8 cellular contexts compared by ENCODE assay signal in the genomic region with DNA sequence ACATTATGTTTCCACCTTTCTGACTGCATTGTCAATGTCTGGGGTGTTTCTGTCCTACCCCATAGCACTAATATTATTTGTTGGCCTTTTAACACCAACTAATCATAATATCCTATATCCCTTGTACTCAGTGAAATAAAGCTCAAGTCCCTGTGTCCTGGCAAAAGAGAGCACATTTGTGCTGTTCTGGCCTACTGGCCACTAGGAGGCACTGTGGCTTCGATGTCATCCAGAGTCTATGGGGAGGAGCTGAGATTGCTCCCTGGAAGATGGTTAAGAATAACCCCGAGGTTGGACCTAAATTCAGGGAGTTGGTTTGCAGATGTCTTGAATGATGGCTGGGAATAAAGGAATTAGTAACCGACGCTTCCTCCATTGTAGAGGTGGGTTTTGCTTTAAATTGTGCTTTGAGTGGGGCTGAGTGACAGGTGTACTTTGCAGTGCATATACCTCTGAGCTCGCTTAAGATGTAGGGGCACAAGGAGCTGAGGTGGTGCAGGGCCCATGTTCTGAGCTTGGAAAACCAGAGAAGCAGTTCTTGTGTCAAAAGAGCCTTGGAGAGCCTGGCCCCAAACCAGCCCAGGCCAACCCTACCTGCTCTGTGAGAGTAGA.
DNase-seq lines count a peak whose midpoint lies in the region; ATAC-seq and TF ChIP-seq lines count a peak whose summit lies in the region.

No MANE protein-coding gene starts in this region.

- no peaks in the 10 kb centered on the region for H3K36me3 ChIP-seq in BJ (ENCODE audit: control insufficient read depth, insufficient read depth, low read length)
- H3K36me3 ChIP-seq in Peyer's patch = no peaks in the 10 kb centered on the region

- peaks cover 43% of the 10 kb centered on the region for H3K27me3 Mint-ChIP-seq in activated naive CD4-positive, alpha-beta T cell treated with anti-CD3 and anti-CD28 coated beads, Interleukin-2, amount 10 ng/mL, durations not matched to agents 7 days and 5 days

- DNase-seq in BJ (ENCODE audit: low read depth) (no peak), Peyer's patch (peak in 2 of 3 donors; percentile 21 to 80), iris pigment epithelial cell (ENCODE audit: low read depth) (peak; percentile 84), middle frontal gyrus (ENCODE audit: extremely low spot score, low spot score) (no peak)
- peak; percentile 70 for DNase-seq in activated naive CD4-positive, alpha-beta T cell treated with anti-CD3 and anti-CD28 coated beads, Interleukin-2, amount 10 ng/mL, durations not matched to agents 7 days and 5 days
- peak; percentile 10 to 18 for DNase-seq in stimulated activated CD8-positive, alpha-beta memory T cell treated with anti-CD3 and anti-CD28 coated beads, Interleukin-15, amount 100 ng/mL, for 4 hours (ENCODE audit: low read depth in 2 of 2)

- H3K9me3 Mint-ChIP-seq in activated naive CD4-positive, alpha-beta T cell treated with anti-CD3 and anti-CD28 coated beads, Interleukin-2, amount 10 ng/mL, durations not matched to agents 7 days and 5 days = no peaks in the 10 kb centered on the region

- peak; percentile 78 for TF ChIP-seq CTCF in BJ (IDR thresholded peaks at IDR 0.05; ENCODE audit: insufficient read depth, low read depth, low read length)
- peak in 4 of 6 experiments; percentile 53 to 64 (median 59) for TF ChIP-seq CTCF in Peyer's patch (IDR thresholded peaks at IDR 0.05)

- no peaks in the 10 kb centered on the region for H3K9me3 ChIP-seq in Peyer's patch

- POLR2A ChIA-PET in BJ (lab: Charles Lee) = interaction anchor here (0.5 kb wide), 1 partner anchor 48 kb away, joined by 3 read pairs; no protein-coding TSS in a partner anchor

- H3K27ac ChIP-seq in Peyer's patch = no peak overlapping the region

- no peaks in the 10 kb centered on the region for H3K4me1 ChIP-seq in Peyer's patch

- H3K36me3 Mint-ChIP-seq in activated naive CD4-positive, alpha-beta T cell treated with anti-CD3 and anti-CD28 coated beads, Interleukin-2, amount 10 ng/mL, durations not matched to agents 7 days and 5 days = no peaks in the 10 kb centered on the region

- H3K4me1 Mint-ChIP-seq in activated naive CD4-positive, alpha-beta T cell treated with anti-CD3 and anti-CD28 coated beads, Interleukin-2, amount 10 ng/mL, durations not matched to agents 7 days and 5 days = peaks cover 17% of the 10 kb centered on the region

- H3K27me3 ChIP-seq in BJ (ENCODE audit: control insufficient read depth, insufficient read depth, low read length) = no peaks in the 10 kb centered on the region
- no peaks in the 10 kb centered on the region for H3K27me3 ChIP-seq in Peyer's patch

- peak overlapping the region; percentile 39 for H3K4me3 Mint-ChIP-seq in activated naive CD4-positive, alpha-beta T cell treated with anti-CD3 and anti-CD28 coated beads, Interleukin-2, amount 10 ng/mL, durations not matched to agents 7 days and 5 days

- H3K27ac Mint-ChIP-seq in activated naive CD4-positive, alpha-beta T cell treated with anti-CD3 and anti-CD28 coated beads, Interleukin-2, amount 10 ng/mL, durations not matched to agents 7 days and 5 days = no peak overlapping the region

- TF ChIP-seq POLR2A in Peyer's patch (IDR thresholded peaks at IDR 0.05) = no peak

- ATAC-seq in GM18867 (IDR thresholded peaks at IDR 0.05; ENCODE audit: unreplicated experiment) (peak; percentile 89), HG03039 (IDR thresholded peaks at IDR 0.05; ENCODE audit: unreplicated experiment) (peak; percentile 82)

- CTCF ChIA-PET in BJ (lab: Yijun Ruan, JAX) = interaction anchor here (0.5 to 3.1 kb wide), 24 partner anchors 9 to 681 kb away, joined by 3 to 65 read pairs (median 4); no protein-coding TSS in a partner anchor
- CTCF ChIA-PET in activated naive CD4-positive, alpha-beta T cell treated with anti-CD3 and anti-CD28 coated beads, Interleukin-2, amount 10 ng/mL, durations not matched to agents 7 days and 5 days (lab: Charles Lee) = interaction anchor here (0.6 to 2.9 kb wide), 19 partner anchors 11 to 445 kb away, joined by 3 to 51 read pairs (median 6); no protein-coding TSS in a partner anchor

- H3K4me3 ChIP-seq in BJ (ENCODE audit: low read depth, low read length) = no peak overlapping the region
- H3K4me3 ChIP-seq in Peyer's patch = no peak overlapping the region

Comparison
In these comparisons a context has a peak if more than half of its experiments do, and no peak if none do; other contexts are left out.
1. DNase-seq: peak in Peyer's patch (2 of 3), activated naive CD4-positive, alpha-beta T cell treated with anti-CD3 and anti-CD28 coated beads, Interleukin-2, amount 10 ng/mL, durations not matched to agents 7 days and 5 days (single experiment), iris pigment epithelial cell (single experiment) and stimulated activated CD8-positive, alpha-beta memory T cell treated with anti-CD3 and anti-CD28 coated beads, Interleukin-15, amount 100 ng/mL, for 4 hours (2 of 2); none in BJ (single experiment) and middle frontal gyrus (single experiment).